24 cellular contexts compared by ENCODE assay signal in genomic region chr2:177881921-177882320, GRCh38.
"Had no signal": no experiment of that assay in that cellular context is flagged by ENCODE, and none has a peak within 500 bp of the region (broad histone marks: within the 10 kb centered on the region; RNA-seq: fewer than 3 reads in every experiment).

No MANE protein-coding gene starts in this region.

- H3K36me3 ChIP-seq: esophagus squamous epithelium, left lung, neutrophil, pancreas, thyroid gland, vagina had no signal

- DNase-seq: effector memory CD8-positive, alpha-beta T cell; erythroblast; esophagus squamous epithelium; foreskin melanocyte; head of caudate nucleus; kidney; left lung; mesenchymal stem cell; mucosa of descending colon; naive B cell; pancreas; right cardiac atrium; small intestine; stimulated activated CD4-positive, alpha-beta T cell treated with anti-CD3 and anti-CD28 coated beads, Interleukin-15, amount 100 ng/mL, for 24 hours; stimulated activated CD4-positive, alpha-beta T cell treated with anti-CD3 and anti-CD28 coated beads, Interleukin-2, amount 100 ng/mL, for 48 hours; stimulated activated naive B cell treated with anti-CD40 and anti-IgM and Interleukin-4, amounts not matched to agents 10 μg/mL and 1 μg/mL and 100 μg/mL, for 72 hours; stimulated activated naive CD8-positive, alpha-beta T cell treated with anti-CD3 and anti-CD28 coated beads, Interleukin-15, amount 100 ng/mL, for 72 hours; trophoblast cell had no signal

- H3K27me3 ChIP-seq: esophagus squamous epithelium, hepatocyte, left lung, neutrophil, pancreas, thyroid gland, vagina had no signal

- H3K9me3 ChIP-seq: esophagus squamous epithelium, left lung, mucosa of descending colon, neutrophil, pancreas, thyroid gland, vagina had no signal

- H3K27ac ChIP-seq: coronary artery, esophagus squamous epithelium, hepatocyte, left lung, neutrophil, pancreas, thyroid gland, vagina had no signal

- H3K4me1 ChIP-seq: esophagus squamous epithelium, left lung, pancreas, vagina had no signal

- ATAC-seq: effector memory CD8-positive, alpha-beta T cell; left lung; mucosa of descending colon; natural killer cell treated with Interleukin-12 subunit alpha and Interleukin-12 subunit beta and Interleukin-15 and Interleukin-18, amount 100 ng/mL, for 72 hours; pancreas; stimulated activated naive B cell treated with anti-CD40 and anti-IgM and Interleukin-4, amounts not matched to agents 10 μg/mL and 1 μg/mL and 100 μg/mL, for 72 hours; stimulated activated naive CD8-positive, alpha-beta T cell treated with anti-CD3 and anti-CD28 coated beads, Interleukin-15, amount 100 ng/mL, for 72 hours had no signal

- H3K4me3 ChIP-seq: coronary artery, esophagus squamous epithelium, hepatocyte, left lung, mucosa of descending colon, pancreas, thyroid gland, vagina had no signal
